ENCODE assay signal across 22 cellular contexts in genomic region chr17:8623591-8623990, GRCh38. TPM values are rescaled to one million over a fixed set of nuclear protein-coding genes. Genes with fewer than 3 reads are reported as not detected.
DNase-seq lines count a peak whose midpoint lies in the region; ATAC-seq and TF ChIP-seq lines count a peak whose summit lies in the region.
"Had no signal": no experiment of that assay in that cellular context is flagged by ENCODE, and none has a peak within 500 bp of the region (broad histone marks: within the 10 kb centered on the region; RNA-seq: fewer than 3 reads in every experiment).

No MANE protein-coding gene starts in this region.

- H3K4me1 Mint-ChIP-seq in osteocyte (ENCODE audit: unreplicated experiment) (peaks cover 64% of the 10 kb centered on the region), T-helper 17 cell (no peaks in the 10 kb centered on the region)
- H3K4me1 Mint-ChIP-seq: memory B cell, natural killer cell had no signal

- no peak for ATAC-seq in T-helper 17 cell
- ATAC-seq in HG02981 (IDR thresholded peaks at IDR 0.05; ENCODE audit: unreplicated experiment) = no peak
- ATAC-seq: left cardiac atrium; natural killer cell; stimulated activated naive CD8-positive, alpha-beta T cell treated with anti-CD3 and anti-CD28 coated beads, Interleukin-15, Interleukin-2, amounts not matched to agents 100 U/mL and 50 U/mL, for 24 hours had no signal

- H3K36me3 Mint-ChIP-seq in osteocyte (ENCODE audit: unreplicated experiment) (peaks cover 30% of the 10 kb centered on the region), T-helper 17 cell (ENCODE audit: low read depth) (peaks cover 8% of the 10 kb centered on the region)
- H3K36me3 Mint-ChIP-seq: memory B cell, natural killer cell had no signal

- H3K27ac Mint-ChIP-seq in osteocyte (ENCODE audit: unreplicated experiment) (peak overlapping the region; percentile 67), T-helper 17 cell (no peak overlapping the region)
- H3K27ac Mint-ChIP-seq: activated T-cell treated with anti-CD3 and anti-CD28 coated beads, Interleukin-2, amount 50 U/mL, for 24 hours; memory B cell; natural killer cell had no signal

- DNase-seq in AG08395 (ENCODE audit: low spot score) = peak; percentile 22
- peak; percentile 66 for DNase-seq in SK-MEL-5 (ENCODE audit: low read depth, low spot score)
- peak; percentile 17 for DNase-seq in fibroblast of peridontal ligament (ENCODE audit: extremely low read depth)
- no peak for DNase-seq in osteocyte (ENCODE audit: extremely low spot score, unreplicated experiment)
- no peak for DNase-seq in islet precursor cell
- no peak for DNase-seq in ecto neural progenitor cell (ENCODE audit: low spot score)
- no peak for DNase-seq in T-helper 17 cell
- DNase-seq: activated CD4-positive, alpha-beta T cell treated with anti-CD3 and anti-CD28 coated beads for 1 hour; activated naive CD4-positive, alpha-beta T cell treated with Interleukin-2 at 50 U/mL for 16 hours; activated T-cell treated with anti-CD3 and anti-CD28 coated beads, Interleukin-2, amount 50 U/mL, for 24 hours; left cardiac atrium; natural killer cell; NCI-H146; NCI-H2171 treated with DMSO at 0.1 percent for 48 hours; NCI-H526 treated with DMSO at 0.1 percent for 48 hours; stimulated activated CD4-positive, alpha-beta T cell treated with anti-CD3 and anti-CD28 coated beads, Interleukin-4, amount 100 ng/mL, for 1 hour; stimulated activated naive CD8-positive, alpha-beta T cell treated with anti-CD3 and anti-CD28 coated beads, Interleukin-15, Interleukin-2, amounts not matched to agents 100 U/mL and 50 U/mL, for 24 hours; SW 1271; transverse colon had no signal

- H3K27me3 Mint-ChIP-seq in osteocyte (ENCODE audit: unreplicated experiment) (no peaks in the 10 kb centered on the region), T-helper 17 cell (peaks cover 51% of the 10 kb centered on the region)

- in situ Hi-C loops in SK-MEL-5 (cut with HindIII; ENCODE audit: low pct_unique_long_range_greater_than_20kb, low sequenced_read_pairs) = no loop called here

- H3K4me3 Mint-ChIP-seq in osteocyte (ENCODE audit: unreplicated experiment) (no peak overlapping the region), T-helper 17 cell (no peak overlapping the region)
- H3K4me3 Mint-ChIP-seq: activated T-cell treated with anti-CD3 and anti-CD28 coated beads, Interleukin-2, amount 50 U/mL, for 24 hours; memory B cell; natural killer cell had no signal

- H3K9me3 ChIP-seq in T-helper 17 cell (ENCODE audit: control insufficient read depth, low read length, poor library complexity, severe bottlenecking) = no peaks in the 10 kb centered on the region
- H3K9me3 ChIP-seq: prostate gland, transverse colon had no signal

- H3K9me3 Mint-ChIP-seq in osteocyte (ENCODE audit: unreplicated experiment) = no peaks in the 10 kb centered on the region
- H3K9me3 Mint-ChIP-seq: activated T-cell treated with anti-CD3 and anti-CD28 coated beads, Interleukin-2, amount 50 U/mL, for 24 hours; memory B cell; natural killer cell had no signal

- no peak for TF ChIP-seq CTCF in osteocyte (IDR thresholded peaks at IDR 0.05)

RNA-seq across cellular contexts. Expression of gene MYH10, which starts 6.9 kb away (rescaled TPM):
- total RNA-seq in SK-MEL-5 (2014; rRNA removed; shearing (Covaris generic)) = 71.6 and 73.4 TPM in 2 replicates
- 86.5 and 123 TPM in 2 replicates for polyA plus RNA-seq in SK-MEL-5 (2015; cell fraction: cytosol; rRNA removed)
- 64.9 and 98.8 TPM in 2 replicates for polyA plus RNA-seq in SK-MEL-5 (2015; cell fraction: nucleus; rRNA removed)
- total RNA-seq in osteocyte (99.6 and 110 TPM in 2 replicates), T-helper 17 cell (under 1 TPM; 0.42 to 0.99 TPM)

Comparison
In these comparisons a context has a peak if more than half of its experiments do, and no peak if none do; other contexts are left out.
1. DNase-seq: peak in AG08395 (single experiment), SK-MEL-5 (single experiment) and fibroblast of peridontal ligament (single experiment); none in osteocyte (single experiment), islet precursor cell (single experiment), ecto neural progenitor cell (single experiment) and T-helper 17 cell (0 of 3).
2. RNA of gene MYH10, which starts 6.9 kb away (total RNA-seq): 99.6 to 110 TPM in osteocyte and 71.6 to 73.4 TPM in SK-MEL-5; 0.42 to 0.99 TPM in T-helper 17 cell; every median in the first group is over 10 times any median in the second.